ENCODE assay signal across 8 cellular contexts in genomic region chr6:109381007-109381746, GRCh38. TPM values are rescaled to one million over a fixed set of nuclear protein-coding genes. Genes with fewer than 3 reads are reported as not detected.
DNase-seq lines count a peak whose midpoint lies in the region; ATAC-seq and TF ChIP-seq lines count a peak whose summit lies in the region.

No MANE protein-coding gene starts in this region.

- peak overlapping the region; percentile 92 for H3K4me3 ChIP-seq in Caco-2 (ENCODE audit: low read depth, low read length)
- H3K4me3 ChIP-seq in psoas muscle, result peak overlapping the region; percentile 87

- CTCF ChIA-PET in Caco-2 (lab: Charles Lee), result no interaction called here

- H3K36me3 ChIP-seq in Caco-2 (ENCODE audit: control insufficient read depth, insufficient read depth, low read length) (no peaks in the 10 kb centered on the region; the same call in 1 of the 2 replicates), psoas muscle (ENCODE audit: insufficient read depth in 1 of 2, low read depth in 1 of 2) (peaks cover 21 to 31% of the 10 kb centered on the region in 2 donors)

- H3K4me1 Mint-ChIP-seq in Caco-2 (ENCODE audit: low read depth, unreplicated experiment), result peaks cover 27% of the 10 kb centered on the region
- H3K4me1 Mint-ChIP-seq in T-helper 17 cell, result peaks cover 38% of the 10 kb centered on the region

- H3K9me3 ChIP-seq in Caco-2 (no peaks in the 10 kb centered on the region), T-helper 17 cell (ENCODE audit: control insufficient read depth, low read length, poor library complexity, severe bottlenecking) (no peaks in the 10 kb centered on the region), psoas muscle (no peaks in the 10 kb centered on the region)

- intact Hi-C loops in Caco-2 (cut with micrococcal nuclease; ENCODE audit: unreplicated experiment), result loop anchor here (5.0 kb wide), 1 partner anchor 74 kb away; no protein-coding TSS in a partner anchor
- intact Hi-C loops in psoas muscle (cut with DNase I), result loop anchor here (5.0 to 10.0 kb wide), 4 partner anchors 79 to 836 kb away; partner anchors contain the start of gene SESN1 (in 1 of the 2)

- H3K4me1 ChIP-seq in Caco-2 (peaks cover 22% of the 10 kb centered on the region), psoas muscle (peaks cover 44% of the 10 kb centered on the region)

- H3K27ac Mint-ChIP-seq in Caco-2 (ENCODE audit: unreplicated experiment), result peak overlapping the region; percentile 99
- peak overlapping the region; percentile 99 for H3K27ac Mint-ChIP-seq in T-helper 17 cell

- H3K27me3 Mint-ChIP-seq in Caco-2 (ENCODE audit: insufficient read depth, unreplicated experiment), result no peaks in the 10 kb centered on the region
- H3K27me3 Mint-ChIP-seq in T-helper 17 cell, result no peaks in the 10 kb centered on the region

- H3K4me3 Mint-ChIP-seq in Caco-2 (ENCODE audit: unreplicated experiment) (peak overlapping the region; percentile 97), T-helper 17 cell (peak overlapping the region; percentile 95)

- DNase-seq in Caco-2 (no peak), T-helper 17 cell (no peak), fibroblast of peridontal ligament (ENCODE audit: extremely low read depth) (peak; percentile 48), psoas muscle (no peak), hepatic stellate cell (ENCODE audit: low spot score) (no peak)

- no peaks in the 10 kb centered on the region for H3K9me3 Mint-ChIP-seq in Caco-2 (ENCODE audit: unreplicated experiment)

- ATAC-seq in HG03066 (IDR thresholded peaks at IDR 0.05; ENCODE audit: low read depth, unreplicated experiment) (peak; percentile 3), T-helper 17 cell (peak; percentile 14), psoas muscle (no peak), HG03342 (IDR thresholded peaks at IDR 0.05; ENCODE audit: unreplicated experiment) (no peak), HG02759 (IDR thresholded peaks at IDR 0.05; ENCODE audit: unreplicated experiment) (no peak)

- H3K27ac ChIP-seq in psoas muscle, result peak overlapping the region; percentile 99

- TF ChIP-seq CTCF in Caco-2 (IDR thresholded peaks at IDR 0.05; ENCODE audit: insufficient read depth in 1 of 2, low read depth in 1 of 2, low read length in 1 of 2, severe bottlenecking in 1 of 2, unreplicated experiment in 1 of 2), result no peak
- no peak for TF ChIP-seq CTCF in psoas muscle (IDR thresholded peaks at IDR 0.05)

- POLR2A ChIA-PET in Caco-2 (lab: Charles Lee), result no interaction called here

- H3K36me3 Mint-ChIP-seq in Caco-2 (ENCODE audit: insufficient read depth, unreplicated experiment), result peaks cover 48% of the 10 kb centered on the region
- peaks cover 9% of the 10 kb centered on the region for H3K36me3 Mint-ChIP-seq in T-helper 17 cell (ENCODE audit: low read depth)

- H3K27me3 ChIP-seq in Caco-2 (replicated peaks; ENCODE audit: control insufficient read depth, insufficient read depth, low read length) (no peaks in the 10 kb centered on the region), psoas muscle (ENCODE audit: insufficient read depth in 3 of 3, low read length in 2 of 3) (no peaks in the 10 kb centered on the region)

- WGBS in psoas muscle, 3 donors, result 0% methylated on average over 26 of the region's 26 CpGs

- no TSS peak for BruUV-seq in Caco-2 (replicated peaks; lab: Mats Ljungman, UMichigan)

RNA-seq across cellular contexts. Expression of gene CD164, which starts 1.1 kb away (rescaled TPM):
- total RNA-seq in Caco-2 (2022), result 224 and 228 TPM in 2 replicates
- total RNA-seq in T-helper 17 cell, result 100 to 1,000 TPM; 171 to 176 TPM
- 100 to 1,000 TPM; 108 to 311 (median 179) TPM for total RNA-seq in psoas muscle
- 100 to 1,000 TPM in 2 of 3 donors, 10 to 100 TPM in 1; 97.8 to 368 (median 107) TPM for polyA plus RNA-seq in psoas muscle

RNA-seq across cellular contexts. Expression of gene PPIL6, which starts 59.3 kb away (rescaled TPM):
- total RNA-seq in Caco-2 (2022) (0.30 TPM in 1 of 2 replicates, not detected in the other), T-helper 17 cell (1 to 10 TPM in 1 of 2 donors, under 1 TPM in 1; 0.83 to 1.6 TPM), psoas muscle (1 to 10 TPM; 1.1 to 3.1 (median 2.6) TPM)
- polyA plus RNA-seq in psoas muscle, result 1 to 10 TPM; 1.8 to 3.9 (median 2.2) TPM

RNA-seq across cellular contexts. Expression of gene SMPD2, which starts 59.3 kb away (rescaled TPM):
- total RNA-seq in Caco-2 (2022), result 12.3 and 12.8 TPM in 2 replicates
- total RNA-seq in T-helper 17 cell, result 10 to 100 TPM; 22.9 to 49.5 TPM
- 1 to 10 TPM; 2.1 to 5.1 (median 3.3) TPM for total RNA-seq in psoas muscle
- polyA plus RNA-seq in psoas muscle, result 1 to 10 TPM; 4.4 to 9.6 (median 5.3) TPM

Comparison
In these comparisons a context has a peak if more than half of its experiments do, and no peak if none do; other contexts are left out.
1. ATAC-seq: peak in HG03066 (single experiment) and T-helper 17 cell (single experiment); none in psoas muscle (0 of 4), HG03342 (single experiment) and HG02759 (single experiment).